Comparison of ENCODE assay signal across 1 cellular context in the genomic region with DNA sequence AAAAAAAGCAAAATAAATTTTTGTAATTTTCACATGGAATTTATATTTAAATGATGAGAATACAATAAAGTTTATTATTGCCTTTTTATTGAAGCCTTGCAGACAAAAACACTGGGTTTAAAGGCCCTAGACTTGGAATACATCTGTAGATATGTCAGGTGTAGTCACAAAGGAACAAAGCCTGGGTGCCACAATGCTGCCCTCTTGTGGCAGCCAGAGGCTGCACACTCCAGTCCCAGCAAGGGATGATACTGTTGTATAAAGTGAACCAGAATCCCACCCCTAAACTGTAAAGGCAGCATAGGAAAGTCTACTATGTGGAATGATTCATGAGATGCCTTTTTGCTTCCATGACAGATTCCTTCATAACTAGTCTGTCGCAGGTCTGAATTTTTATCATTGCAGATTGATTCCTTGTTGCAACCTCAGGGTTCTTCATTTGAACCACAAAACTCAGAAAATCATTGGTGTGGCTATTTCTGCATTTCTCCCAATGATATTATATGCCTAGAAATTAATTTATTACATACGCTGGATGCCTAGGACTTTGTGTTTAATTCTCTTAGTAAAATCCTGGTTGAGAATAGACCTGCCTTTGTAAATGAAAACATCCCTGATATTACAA.
A peak's percentile ranks its signal among the peaks of the same experiment; 100 is the strongest.
TF ChIP-seq lines count a peak whose summit lies in the region.

No MANE protein-coding gene starts in this region.

TF ChIP-seq in HepG2, 621 proteins besides CTCF, POLR2A, EP300 and RAD21 (continued from another document):
- TF ChIP-seq, protein P1, sequence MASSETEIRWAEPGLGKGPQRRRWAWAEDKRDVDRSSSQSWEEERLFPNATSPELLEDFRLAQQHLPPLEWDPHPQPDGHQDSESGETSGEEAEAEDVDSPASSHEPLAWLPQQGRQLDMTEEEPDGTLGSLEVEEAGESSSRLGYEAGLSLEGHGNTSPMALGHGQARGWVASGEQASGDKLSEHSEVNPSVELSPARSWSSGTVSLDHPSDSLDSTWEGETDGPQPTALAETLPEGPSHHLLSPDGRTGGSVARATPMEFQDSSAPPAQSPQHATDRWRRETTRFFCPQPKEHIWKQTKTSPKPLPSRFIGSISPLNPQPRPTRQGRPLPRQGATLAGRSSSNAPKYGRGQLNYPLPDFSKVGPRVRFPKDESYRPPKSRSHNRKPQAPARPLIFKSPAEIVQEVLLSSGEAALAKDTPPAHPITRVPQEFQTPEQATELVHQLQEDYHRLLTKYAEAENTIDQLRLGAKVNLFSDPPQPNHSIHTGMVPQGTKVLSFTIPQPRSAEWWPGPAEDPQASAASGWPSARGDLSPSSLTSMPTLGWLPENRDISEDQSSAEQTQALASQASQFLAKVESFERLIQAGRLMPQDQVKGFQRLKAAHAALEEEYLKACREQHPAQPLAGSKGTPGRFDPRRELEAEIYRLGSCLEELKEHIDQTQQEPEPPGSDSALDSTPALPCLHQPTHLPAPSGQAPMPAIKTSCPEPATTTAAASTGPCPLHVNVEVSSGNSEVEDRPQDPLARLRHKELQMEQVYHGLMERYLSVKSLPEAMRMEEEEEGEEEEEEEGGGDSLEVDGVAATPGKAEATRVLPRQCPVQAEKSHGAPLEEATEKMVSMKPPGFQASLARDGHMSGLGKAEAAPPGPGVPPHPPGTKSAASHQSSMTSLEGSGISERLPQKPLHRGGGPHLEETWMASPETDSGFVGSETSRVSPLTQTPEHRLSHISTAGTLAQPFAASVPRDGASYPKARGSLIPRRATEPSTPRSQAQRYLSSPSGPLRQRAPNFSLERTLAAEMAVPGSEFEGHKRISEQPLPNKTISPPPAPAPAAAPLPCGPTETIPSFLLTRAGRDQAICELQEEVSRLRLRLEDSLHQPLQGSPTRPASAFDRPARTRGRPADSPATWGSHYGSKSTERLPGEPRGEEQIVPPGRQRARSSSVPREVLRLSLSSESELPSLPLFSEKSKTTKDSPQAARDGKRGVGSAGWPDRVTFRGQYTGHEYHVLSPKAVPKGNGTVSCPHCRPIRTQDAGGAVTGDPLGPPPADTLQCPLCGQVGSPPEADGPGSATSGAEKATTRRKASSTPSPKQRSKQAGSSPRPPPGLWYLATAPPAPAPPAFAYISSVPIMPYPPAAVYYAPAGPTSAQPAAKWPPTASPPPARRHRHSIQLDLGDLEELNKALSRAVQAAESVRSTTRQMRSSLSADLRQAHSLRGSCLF (CRISPR knock-in tag; IDR thresholded peaks at IDR 0.05; ENCODE audit: borderline replicate concordance) = no peak
- TF ChIP-seq, protein P2, sequence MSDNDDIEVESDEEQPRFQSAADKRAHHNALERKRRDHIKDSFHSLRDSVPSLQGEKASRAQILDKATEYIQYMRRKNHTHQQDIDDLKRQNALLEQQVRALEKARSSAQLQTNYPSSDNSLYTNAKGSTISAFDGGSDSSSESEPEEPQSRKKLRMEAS (IDR thresholded peaks at IDR 0.05) = peak; percentile 23; the same call in 1 of the 2 replicates
- TF ChIP-seq PRPF4 (IDR thresholded peaks at IDR 0.05; ENCODE audit: low read depth, low read length, poor library complexity, severe bottlenecking) (no peak), DRAP1 (CRISPR knock-in tag; IDR thresholded peaks at IDR 0.05) (peak; percentile 44; the same call in 1 of the 2 replicates), ZSCAN9 (CRISPR knock-in tag; IDR thresholded peaks at IDR 0.05; ENCODE audit: borderline replicate concordance) (0 out of 2 replicates have a peak, but pooled peaks have one; percentile 37), FOXK2 (IDR thresholded peaks at IDR 0.05) (no peak), XRCC5 (optimal IDR thresholded peaks at IDR 0.05; ENCODE audit: low read length) (peak; percentile 50), ZNF335 (CRISPR knock-in tag; IDR thresholded peaks at IDR 0.05) (peak; percentile 74), SMC3 (IDR thresholded peaks at IDR 0.05; ENCODE audit: low read length) (peak; percentile 98), ZNF614 (CRISPR knock-in tag; IDR thresholded peaks at IDR 0.05; ENCODE audit: borderline replicate concordance) (no peak), ZNF766 (CRISPR knock-in tag; IDR thresholded peaks at IDR 0.05; ENCODE audit: borderline replicate concordance) (no peak), CENPT (CRISPR knock-in tag; IDR thresholded peaks at IDR 0.05; ENCODE audit: low read depth) (no peak), ZNF264 (CRISPR knock-in tag; IDR thresholded peaks at IDR 0.05) (no peak), ZNF441 (CRISPR knock-in tag; IDR thresholded peaks at IDR 0.05; ENCODE audit: borderline replicate concordance) (no peak), ZNF496 (CRISPR knock-in tag; IDR thresholded peaks at IDR 0.05; ENCODE audit: insufficient replicate concordance) (no peak), HMGXB4 (CRISPR knock-in tag; IDR thresholded peaks at IDR 0.05; ENCODE audit: borderline replicate concordance in 1 of 2, low read depth in 1 of 2) (peak in 1 of 2 experiments; percentile 73; a peak in 1 of 4 replicates), CHD4 (IDR thresholded peaks at IDR 0.05; ENCODE audit: borderline replicate concordance, low read length) (0 out of 2 replicates have a peak, but pooled peaks have one; percentile 72), STAG1 (CRISPR knock-in tag; IDR thresholded peaks at IDR 0.05) (peak; percentile 94), IRF2 (CRISPR knock-in tag; IDR thresholded peaks at IDR 0.05) (0 out of 2 replicates have a peak, but pooled peaks have one; percentile 13), GATAD1 (CRISPR knock-in tag; IDR thresholded peaks at IDR 0.05) (peak; percentile 12; the same call in 1 of the 2 replicates), GFI1 (CRISPR knock-in tag; IDR thresholded peaks at IDR 0.05; ENCODE audit: borderline replicate concordance) (0 out of 2 replicates have a peak, but pooled peaks have one; percentile 16), KLF6 (CRISPR knock-in tag; IDR thresholded peaks at IDR 0.05) (peak; percentile 39; the same call in 1 of the 2 replicates), FOXA1 (IDR thresholded peaks at IDR 0.05) (no peak), FOXA1 (CRISPR knock-in tag; IDR thresholded peaks at IDR 0.05) (no peak), SIN3B (IDR thresholded peaks at IDR 0.05; ENCODE audit: low read length) (0 out of 2 replicates have a peak, but pooled peaks have one; percentile 24), RXRB (CRISPR knock-in tag; IDR thresholded peaks at IDR 0.05; ENCODE audit: borderline replicate concordance) (peak; percentile 40; the same call in 1 of the 2 replicates), PPARG (CRISPR knock-in tag; conservative IDR thresholded peaks at IDR 0.05) (no peak), MIER2 (CRISPR knock-in tag; IDR thresholded peaks at IDR 0.05) (0 out of 2 replicates have a peak, but pooled peaks have one; percentile 40)
- TF ChIP-seq, protein P3, sequence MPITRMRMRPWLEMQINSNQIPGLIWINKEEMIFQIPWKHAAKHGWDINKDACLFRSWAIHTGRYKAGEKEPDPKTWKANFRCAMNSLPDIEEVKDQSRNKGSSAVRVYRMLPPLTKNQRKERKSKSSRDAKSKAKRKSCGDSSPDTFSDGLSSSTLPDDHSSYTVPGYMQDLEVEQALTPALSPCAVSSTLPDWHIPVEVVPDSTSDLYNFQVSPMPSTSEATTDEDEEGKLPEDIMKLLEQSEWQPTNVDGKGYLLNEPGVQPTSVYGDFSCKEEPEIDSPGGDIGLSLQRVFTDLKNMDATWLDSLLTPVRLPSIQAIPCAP (CRISPR knock-in tag; IDR thresholded peaks at IDR 0.05; ENCODE audit: low read depth) = no peak
- TF ChIP-seq, protein P4, sequence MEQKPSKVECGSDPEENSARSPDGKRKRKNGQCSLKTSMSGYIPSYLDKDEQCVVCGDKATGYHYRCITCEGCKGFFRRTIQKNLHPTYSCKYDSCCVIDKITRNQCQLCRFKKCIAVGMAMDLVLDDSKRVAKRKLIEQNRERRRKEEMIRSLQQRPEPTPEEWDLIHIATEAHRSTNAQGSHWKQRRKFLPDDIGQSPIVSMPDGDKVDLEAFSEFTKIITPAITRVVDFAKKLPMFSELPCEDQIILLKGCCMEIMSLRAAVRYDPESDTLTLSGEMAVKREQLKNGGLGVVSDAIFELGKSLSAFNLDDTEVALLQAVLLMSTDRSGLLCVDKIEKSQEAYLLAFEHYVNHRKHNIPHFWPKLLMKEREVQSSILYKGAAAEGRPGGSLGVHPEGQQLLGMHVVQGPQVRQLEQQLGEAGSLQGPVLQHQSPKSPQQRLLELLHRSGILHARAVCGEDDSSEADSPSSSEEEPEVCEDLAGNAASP (CRISPR knock-in tag; IDR thresholded peaks at IDR 0.05; ENCODE audit: borderline replicate concordance) = peak; percentile 49; the same call in 1 of the 2 replicates
